ENCODE assay signal across 9 cellular contexts in genomic region chr21:44845418-44846200, GRCh38. TPM values are rescaled to one million over a fixed set of nuclear protein-coding genes. Genes with fewer than 3 reads are reported as not detected.
DNase-seq lines count a peak whose midpoint lies in the region; ATAC-seq and TF ChIP-seq lines count a peak whose summit lies in the region.
"Had no signal": no experiment of that assay in that cellular context is flagged by ENCODE, and none has a peak within 500 bp of the region (broad histone marks: within the 10 kb centered on the region; RNA-seq: fewer than 3 reads in every experiment).

No MANE protein-coding gene starts in this region.

- H3K27ac ChIP-seq in RWPE1: peak overlapping the region; percentile 69
- H3K27ac ChIP-seq: epithelial cell of prostate had no signal

- H3K4me1 Mint-ChIP-seq in activated naive CD8-positive, alpha-beta T cell treated with anti-CD3 and anti-CD28 coated beads for 36 hours: peaks cover 9% of the 10 kb centered on the region

- H3K36me3 Mint-ChIP-seq in activated naive CD8-positive, alpha-beta T cell treated with anti-CD3 and anti-CD28 coated beads for 36 hours: peaks cover 4% of the 10 kb centered on the region

- CTCF ChIA-PET in RWPE1 (lab: Yijun Ruan, JAX): interaction anchor here (0.7 to 1.1 kb wide), 3 partner anchors 23 to 87 kb away, joined by 3 to 5 read pairs (median 4); no protein-coding TSS in a partner anchor

- no peak for TF ChIP-seq POLR2A in GM18505 (IDR thresholded peaks at IDR 0.05; ENCODE audit: borderline replicate concordance, extremely low read depth, insufficient read depth, insufficient read length)

- H3K27me3 Mint-ChIP-seq in activated naive CD8-positive, alpha-beta T cell treated with anti-CD3 and anti-CD28 coated beads for 36 hours: peaks cover 4% of the 10 kb centered on the region

- H3K4me3 ChIP-seq in retinal pigment epithelial cell (ENCODE audit: low read length): peak overlapping the region; percentile 22

- peak; percentile 49 for ATAC-seq in HG03103 (IDR thresholded peaks at IDR 0.05; ENCODE audit: low read depth, unreplicated experiment)
- peak; percentile 74 to 82 for ATAC-seq in left cardiac atrium
- ATAC-seq in HG03571 (IDR thresholded peaks at IDR 0.05; ENCODE audit: unreplicated experiment): no peak
- ATAC-seq in GM18505 (IDR thresholded peaks at IDR 0.05; ENCODE audit: unreplicated experiment): no peak

- intact Hi-C loops in left cardiac atrium (cut with DNase I): no loop called here

- DNase-seq in ELF-1 (ENCODE audit: low read depth, low spot score): peak; percentile 94
- peak; percentile 63 for DNase-seq in RWPE1 (ENCODE audit: low spot score)
- DNase-seq in activated naive CD8-positive, alpha-beta T cell treated with anti-CD3 and anti-CD28 coated beads for 36 hours: peak; percentile 77
- peak; percentile 85 for DNase-seq in left cardiac atrium
- DNase-seq in retinal pigment epithelial cell (ENCODE audit: low read depth): no peak

- H3K4me3 Mint-ChIP-seq in activated naive CD8-positive, alpha-beta T cell treated with anti-CD3 and anti-CD28 coated beads for 36 hours: peak overlapping the region; percentile 75

- H3K9me3 Mint-ChIP-seq in activated naive CD8-positive, alpha-beta T cell treated with anti-CD3 and anti-CD28 coated beads for 36 hours: no peaks in the 10 kb centered on the region

- peak overlapping the region; percentile 70 for H3K27ac Mint-ChIP-seq in activated naive CD8-positive, alpha-beta T cell treated with anti-CD3 and anti-CD28 coated beads for 36 hours

- POLR2A ChIA-PET in RWPE1 (lab: Yijun Ruan, JAX; ENCODE audit: low non-redundant PET): no interaction called here

- peak; percentile 46 for TF ChIP-seq CTCF in RWPE1 (conservative IDR thresholded peaks at IDR 0.05; ENCODE audit: low read depth)
- TF ChIP-seq CTCF in retinal pigment epithelial cell (conservative IDR thresholded peaks at IDR 0.05; ENCODE audit: low read depth, low read length): peak; percentile 54

RNA-seq across cellular contexts. Expression of gene SUMO3, which starts 27.7 kb away (rescaled TPM):
- total RNA-seq in activated naive CD8-positive, alpha-beta T cell treated with anti-CD3 and anti-CD28 coated beads for 36 hours: 10 to 100 TPM; 90.5 to 92.5 TPM
- 10 to 100 TPM; 71.2 to 93.3 TPM for total RNA-seq in left cardiac atrium

RNA-seq across cellular contexts. Expression of gene PTTG1IP, which starts 27.9 kb away (rescaled TPM):
- 10 to 100 TPM; 40.3 to 44.7 TPM for total RNA-seq in activated naive CD8-positive, alpha-beta T cell treated with anti-CD3 and anti-CD28 coated beads for 36 hours
- 100 to 1,000 TPM; 181 to 195 TPM for total RNA-seq in left cardiac atrium

RNA-seq across cellular contexts. Expression of gene UBE2G2, which starts 44.0 kb away (rescaled TPM):
- total RNA-seq in activated naive CD8-positive, alpha-beta T cell treated with anti-CD3 and anti-CD28 coated beads for 36 hours: 100 to 1,000 TPM; 115 to 124 TPM
- total RNA-seq in left cardiac atrium: 10 to 100 TPM; 62.0 to 83.0 TPM

Comparison
In these comparisons a context has a peak if more than half of its experiments do, and no peak if none do; other contexts are left out.
1. ATAC-seq: peak in HG03103 (single experiment) and left cardiac atrium (2 of 2); none in HG03571 (single experiment) and GM18505 (single experiment).